10 cellular contexts compared by ENCODE assay signal in genomic region chr18:41982942-41983660, GRCh38. TPM values are rescaled to one million over a fixed set of nuclear protein-coding genes. Genes with fewer than 3 reads are reported as not detected.
DNase-seq lines count a peak whose midpoint lies in the region; ATAC-seq and TF ChIP-seq lines count a peak whose summit lies in the region.
"Had no signal": no experiment of that assay in that cellular context is flagged by ENCODE, and none has a peak within 500 bp of the region (broad histone marks: within the 10 kb centered on the region; RNA-seq: fewer than 3 reads in every experiment).

No MANE protein-coding gene starts in this region.

- H3K4me2 ChIP-seq in osteoblast (ENCODE audit: insufficient read depth, low read length) = no peak overlapping the region

- peak overlapping the region; percentile 13 for H3K4me3 Mint-ChIP-seq in activated CD4-positive, alpha-beta T cell treated with anti-CD3 and anti-CD28 coated beads for 36 hours
- H3K4me3 Mint-ChIP-seq: nephron had no signal

- intact Hi-C loops in activated CD4-positive, alpha-beta T cell treated with anti-CD3 and anti-CD28 coated beads for 36 hours (cut with DNase I, micrococcal nuclease) = loop anchor here (1.0 to 2.0 kb wide), 5 partner anchors 26 to 43 kb away; partner anchors contain the start of gene PIK3C3 (in 1 of the 2)

- H3K27me3 Mint-ChIP-seq in activated CD4-positive, alpha-beta T cell treated with anti-CD3 and anti-CD28 coated beads for 36 hours = no peaks in the 10 kb centered on the region

- no peak overlapping the region for H2AFZ ChIP-seq in osteoblast (ENCODE audit: low read length)

- peaks cover 13% of the 10 kb centered on the region for H3K36me3 Mint-ChIP-seq in activated CD4-positive, alpha-beta T cell treated with anti-CD3 and anti-CD28 coated beads for 36 hours (ENCODE audit: low read depth)

- H3K27ac ChIP-seq in osteoblast (ENCODE audit: low read depth, low read length) = no peak overlapping the region

- peaks cover 9% of the 10 kb centered on the region for H3K79me2 ChIP-seq in osteoblast (ENCODE audit: insufficient read depth, low read length)

- H3K4me1 ChIP-seq in osteoblast (ENCODE audit: insufficient read depth, low read length) = no peaks in the 10 kb centered on the region

- no peak for TF ChIP-seq CTCF in osteoblast (IDR thresholded peaks at IDR 0.05; ENCODE audit: extremely low read depth, low read depth, low read length)

- no peaks in the 10 kb centered on the region for H3K9me3 Mint-ChIP-seq in activated CD4-positive, alpha-beta T cell treated with anti-CD3 and anti-CD28 coated beads for 36 hours (ENCODE audit: low read depth)
- H3K9me3 Mint-ChIP-seq: nephron had no signal

- no peaks in the 10 kb centered on the region for H3K9me3 ChIP-seq in osteoblast (ENCODE audit: low read depth, low read length)

- peak; percentile 94 for ATAC-seq in activated CD4-positive, alpha-beta T cell treated with anti-CD3 and anti-CD28 coated beads for 36 hours
- ATAC-seq in HG02623 (IDR thresholded peaks at IDR 0.05; ENCODE audit: unreplicated experiment) (peak; percentile 92), HG03571 (IDR thresholded peaks at IDR 0.05; ENCODE audit: unreplicated experiment) (peak; percentile 97)

- H3K27ac Mint-ChIP-seq in activated CD4-positive, alpha-beta T cell treated with anti-CD3 and anti-CD28 coated beads for 36 hours = peak overlapping the region; percentile 89

- DNase-seq in activated CD4-positive, alpha-beta T cell treated with anti-CD3 and anti-CD28 coated beads for 36 hours = no peak
- no peak for DNase-seq in activated CD4-positive, alpha-beta T cell treated with anti-CD3 and anti-CD28 coated beads, Interleukin-2, amount 50 U/mL, for 4 hours
- DNase-seq in osteoblast (ENCODE audit: insufficient read length, low spot score, missing footprints) (peak; percentile 45), NCI-H2107 treated with DMSO at 0.1 percent for 48 hours (lab: John Stamatoyannopoulos, UW; ENCODE audit: unreplicated experiment) (no peak), NCI-H69 (lab: John Stamatoyannopoulos, UW) (no peak), NCI-H526 treated with DMSO at 0.1 percent for 48 hours (lab: John Stamatoyannopoulos, UW) (no peak)
- DNase-seq: amniotic stem cell had no signal

- H4K20me1 ChIP-seq in osteoblast (ENCODE audit: insufficient read depth, low read length) = peaks cover 3% of the 10 kb centered on the region

- no peak overlapping the region for H3K4me3 ChIP-seq in osteoblast (ENCODE audit: insufficient read depth, low read length)

- peaks cover 29% of the 10 kb centered on the region for H3K4me1 Mint-ChIP-seq in activated CD4-positive, alpha-beta T cell treated with anti-CD3 and anti-CD28 coated beads for 36 hours

- CTCF ChIA-PET in activated CD4-positive, alpha-beta T cell treated with anti-CD3 and anti-CD28 coated beads for 36 hours (lab: Charles Lee) = interaction anchor here (0.7 to 2.7 kb wide), 2 partner anchors 21 to 45 kb away, joined by 3 to 11 read pairs; no protein-coding TSS in a partner anchor

- no peaks in the 10 kb centered on the region for H3K27me3 ChIP-seq in osteoblast (ENCODE audit: insufficient read depth, low read length)

- POLR2A ChIA-PET in activated CD4-positive, alpha-beta T cell treated with anti-CD3 and anti-CD28 coated beads for 36 hours (lab: Charles Lee) = no interaction called here

- peaks cover 7% of the 10 kb centered on the region for H3K36me3 ChIP-seq in osteoblast (ENCODE audit: insufficient read depth, low read length)

RNA-seq across cellular contexts. Expression of gene PIK3C3, which starts 28.1 kb away (rescaled TPM):
- 10 to 100 TPM; 37.5 to 51.7 TPM for total RNA-seq in activated CD4-positive, alpha-beta T cell treated with anti-CD3 and anti-CD28 coated beads for 36 hours
- total RNA-seq in osteoblast = 48.6 and 59.4 TPM in 2 replicates
